ENCODE assay signal across 1 cellular context in the genomic region with DNA sequence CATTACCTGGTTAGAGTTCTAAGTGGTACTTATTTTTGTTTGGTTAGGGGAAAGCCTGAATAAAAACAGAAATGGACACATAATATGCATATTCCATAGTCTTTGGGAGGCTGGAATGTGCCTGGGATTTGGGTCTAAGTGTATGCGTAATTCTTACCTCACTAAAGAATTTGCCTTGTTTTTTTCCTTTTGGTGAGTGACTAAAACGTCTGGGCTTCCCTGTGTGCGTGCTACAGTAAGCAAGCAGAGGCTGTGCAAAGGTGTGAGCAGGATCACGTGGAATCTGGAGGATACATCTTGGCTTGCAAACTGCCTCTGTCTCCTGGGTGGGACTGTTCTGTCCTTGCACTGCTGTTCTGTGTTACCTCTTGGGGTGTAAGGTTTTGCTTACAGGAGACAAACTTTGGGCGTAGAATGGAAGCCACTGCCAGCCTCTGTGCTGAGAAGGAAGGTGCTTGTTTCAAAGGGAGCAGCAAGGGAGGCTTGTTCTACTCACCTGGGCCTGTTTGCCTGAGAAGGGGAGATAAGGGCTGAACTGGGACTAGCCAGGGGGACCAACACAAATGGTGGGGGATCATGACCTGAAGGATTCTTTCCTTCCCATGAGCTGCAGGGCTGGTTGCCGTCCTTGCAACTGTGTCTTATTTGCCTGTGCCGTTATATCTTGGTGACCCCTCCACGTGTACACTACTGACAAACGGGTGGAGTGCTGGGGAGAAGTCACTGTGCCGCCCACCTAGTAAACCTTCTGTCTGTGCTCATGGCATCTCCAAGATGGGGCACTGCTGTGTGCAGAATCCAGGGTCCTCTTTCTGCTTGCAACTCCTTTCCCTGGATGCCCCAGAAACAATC.
A peak's percentile ranks its signal among the peaks of the same experiment; 100 is the strongest.
TF ChIP-seq lines count a peak whose summit lies in the region.

No MANE protein-coding gene starts in this region.

TF ChIP-seq in HepG2, 621 proteins besides CTCF, POLR2A, EP300 and RAD21 (continued from another document and continues in another):
- TF ChIP-seq, protein P1, sequence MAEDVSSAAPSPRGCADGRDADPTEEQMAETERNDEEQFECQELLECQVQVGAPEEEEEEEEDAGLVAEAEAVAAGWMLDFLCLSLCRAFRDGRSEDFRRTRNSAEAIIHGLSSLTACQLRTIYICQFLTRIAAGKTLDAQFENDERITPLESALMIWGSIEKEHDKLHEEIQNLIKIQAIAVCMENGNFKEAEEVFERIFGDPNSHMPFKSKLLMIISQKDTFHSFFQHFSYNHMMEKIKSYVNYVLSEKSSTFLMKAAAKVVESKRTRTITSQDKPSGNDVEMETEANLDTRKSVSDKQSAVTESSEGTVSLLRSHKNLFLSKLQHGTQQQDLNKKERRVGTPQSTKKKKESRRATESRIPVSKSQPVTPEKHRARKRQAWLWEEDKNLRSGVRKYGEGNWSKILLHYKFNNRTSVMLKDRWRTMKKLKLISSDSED (CRISPR knock-in tag; IDR thresholded peaks at IDR 0.05), result no peak
- TF ChIP-seq RAD51 (IDR thresholded peaks at IDR 0.05; ENCODE audit: borderline replicate concordance) (no peak), ARHGAP35 (CRISPR knock-in tag; IDR thresholded peaks at IDR 0.05; ENCODE audit: borderline replicate concordance) (no peak), ZNF839 (CRISPR knock-in tag; IDR thresholded peaks at IDR 0.05; ENCODE audit: borderline replicate concordance) (no peak), ZNF101 (CRISPR knock-in tag; IDR thresholded peaks at IDR 0.05; ENCODE audit: borderline replicate concordance, low read depth) (no peak), ZBTB38 (CRISPR knock-in tag; IDR thresholded peaks at IDR 0.05) (no peak), MAFG (CRISPR knock-in tag; IDR thresholded peaks at IDR 0.05) (no peak), SNAI1 (CRISPR knock-in tag; IDR thresholded peaks at IDR 0.05; ENCODE audit: borderline replicate concordance) (no peak), ZFP82 (CRISPR knock-in tag; IDR thresholded peaks at IDR 0.05; ENCODE audit: borderline replicate concordance) (no peak), SPEN (CRISPR knock-in tag; IDR thresholded peaks at IDR 0.05; ENCODE audit: low read depth) (peak; percentile 43; the same call in 1 of the 2 replicates), MAF1 (CRISPR knock-in tag; IDR thresholded peaks at IDR 0.05; ENCODE audit: borderline replicate concordance) (no peak), ZNF33B (CRISPR knock-in tag; IDR thresholded peaks at IDR 0.05) (no peak), SOX6 (IDR thresholded peaks at IDR 0.05) (no peak), SOX6 (CRISPR knock-in tag; IDR thresholded peaks at IDR 0.05) (no peak), EZH2 (conservative IDR thresholded peaks at IDR 0.05; ENCODE audit: low read depth, low read length) (no peak), KLF13 (CRISPR knock-in tag; IDR thresholded peaks at IDR 0.05) (no peak), CHD4 (IDR thresholded peaks at IDR 0.05; ENCODE audit: borderline replicate concordance, low read length) (no peak), ZNF30 (CRISPR knock-in tag; IDR thresholded peaks at IDR 0.05) (no peak), FOXK1 (CRISPR knock-in tag; IDR thresholded peaks at IDR 0.05; ENCODE audit: borderline replicate concordance, low read depth) (no peak), AKAP8 (CRISPR knock-in tag; IDR thresholded peaks at IDR 0.05) (peak; percentile 73), ZNF251 (CRISPR knock-in tag; IDR thresholded peaks at IDR 0.05) (no peak), HMGA1 (CRISPR knock-in tag; conservative IDR thresholded peaks at IDR 0.05) (no peak), GFI1 (CRISPR knock-in tag; IDR thresholded peaks at IDR 0.05; ENCODE audit: borderline replicate concordance) (no peak), ZNF224 (CRISPR knock-in tag; IDR thresholded peaks at IDR 0.05) (no peak), ZNF205 (CRISPR knock-in tag; IDR thresholded peaks at IDR 0.05) (no peak), TAF15 (IDR thresholded peaks at IDR 0.05; ENCODE audit: low read depth, low read length, poor library complexity, severe bottlenecking) (no peak), ZNF83 (CRISPR knock-in tag; IDR thresholded peaks at IDR 0.05; ENCODE audit: borderline replicate concordance) (no peak), ZZZ3 (CRISPR knock-in tag; IDR thresholded peaks at IDR 0.05; ENCODE audit: borderline replicate concordance) (no peak), ZNF703 (CRISPR knock-in tag; IDR thresholded peaks at IDR 0.05; ENCODE audit: borderline replicate concordance) (no peak), ZNF670 (CRISPR knock-in tag; IDR thresholded peaks at IDR 0.05; ENCODE audit: borderline replicate concordance) (no peak), TEAD3 (CRISPR knock-in tag; optimal IDR thresholded peaks at IDR 0.05; ENCODE audit: borderline replicate concordance) (peak; percentile 4), SKI (IDR thresholded peaks at IDR 0.05; ENCODE audit: partially characterized antibody) (no peak), MED8 (CRISPR knock-in tag; IDR thresholded peaks at IDR 0.05; ENCODE audit: insufficient replicate concordance) (no peak), MYNN (CRISPR knock-in tag; IDR thresholded peaks at IDR 0.05; ENCODE audit: low read depth) (no peak), HNF4A (CRISPR knock-in tag; IDR thresholded peaks at IDR 0.05) (no peak)
- TF ChIP-seq, protein P2, sequence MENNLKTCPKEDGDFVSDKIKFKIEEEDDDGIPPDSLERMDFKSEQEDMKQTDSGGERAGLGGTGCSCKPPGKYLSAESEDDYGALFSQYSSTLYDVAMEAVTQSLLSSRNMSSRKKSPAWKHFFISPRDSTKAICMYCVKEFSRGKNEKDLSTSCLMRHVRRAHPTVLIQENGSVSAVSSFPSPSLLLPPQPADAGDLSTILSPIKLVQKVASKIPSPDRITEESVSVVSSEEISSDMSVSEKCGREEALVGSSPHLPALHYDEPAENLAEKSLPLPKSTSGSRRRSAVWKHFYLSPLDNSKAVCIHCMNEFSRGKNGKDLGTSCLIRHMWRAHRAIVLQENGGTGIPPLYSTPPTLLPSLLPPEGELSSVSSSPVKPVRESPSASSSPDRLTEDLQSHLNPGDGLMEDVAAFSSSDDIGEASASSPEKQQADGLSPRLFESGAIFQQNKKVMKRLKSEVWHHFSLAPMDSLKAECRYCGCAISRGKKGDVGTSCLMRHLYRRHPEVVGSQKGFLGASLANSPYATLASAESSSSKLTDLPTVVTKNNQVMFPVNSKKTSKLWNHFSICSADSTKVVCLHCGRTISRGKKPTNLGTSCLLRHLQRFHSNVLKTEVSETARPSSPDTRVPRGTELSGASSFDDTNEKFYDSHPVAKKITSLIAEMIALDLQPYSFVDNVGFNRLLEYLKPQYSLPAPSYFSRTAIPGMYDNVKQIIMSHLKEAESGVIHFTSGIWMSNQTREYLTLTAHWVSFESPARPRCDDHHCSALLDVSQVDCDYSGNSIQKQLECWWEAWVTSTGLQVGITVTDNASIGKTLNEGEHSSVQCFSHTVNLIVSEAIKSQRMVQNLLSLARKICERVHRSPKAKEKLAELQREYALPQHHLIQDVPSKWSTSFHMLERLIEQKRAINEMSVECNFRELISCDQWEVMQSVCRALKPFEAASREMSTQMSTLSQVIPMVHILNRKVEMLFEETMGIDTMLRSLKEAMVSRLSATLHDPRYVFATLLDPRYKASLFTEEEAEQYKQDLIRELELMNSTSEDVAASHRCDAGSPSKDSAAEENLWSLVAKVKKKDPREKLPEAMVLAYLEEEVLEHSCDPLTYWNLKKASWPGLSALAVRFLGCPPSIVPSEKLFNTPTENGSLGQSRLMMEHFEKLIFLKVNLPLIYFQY (CRISPR knock-in tag; IDR thresholded peaks at IDR 0.05; ENCODE audit: borderline replicate concordance), result no peak
- TF ChIP-seq, protein P3, sequence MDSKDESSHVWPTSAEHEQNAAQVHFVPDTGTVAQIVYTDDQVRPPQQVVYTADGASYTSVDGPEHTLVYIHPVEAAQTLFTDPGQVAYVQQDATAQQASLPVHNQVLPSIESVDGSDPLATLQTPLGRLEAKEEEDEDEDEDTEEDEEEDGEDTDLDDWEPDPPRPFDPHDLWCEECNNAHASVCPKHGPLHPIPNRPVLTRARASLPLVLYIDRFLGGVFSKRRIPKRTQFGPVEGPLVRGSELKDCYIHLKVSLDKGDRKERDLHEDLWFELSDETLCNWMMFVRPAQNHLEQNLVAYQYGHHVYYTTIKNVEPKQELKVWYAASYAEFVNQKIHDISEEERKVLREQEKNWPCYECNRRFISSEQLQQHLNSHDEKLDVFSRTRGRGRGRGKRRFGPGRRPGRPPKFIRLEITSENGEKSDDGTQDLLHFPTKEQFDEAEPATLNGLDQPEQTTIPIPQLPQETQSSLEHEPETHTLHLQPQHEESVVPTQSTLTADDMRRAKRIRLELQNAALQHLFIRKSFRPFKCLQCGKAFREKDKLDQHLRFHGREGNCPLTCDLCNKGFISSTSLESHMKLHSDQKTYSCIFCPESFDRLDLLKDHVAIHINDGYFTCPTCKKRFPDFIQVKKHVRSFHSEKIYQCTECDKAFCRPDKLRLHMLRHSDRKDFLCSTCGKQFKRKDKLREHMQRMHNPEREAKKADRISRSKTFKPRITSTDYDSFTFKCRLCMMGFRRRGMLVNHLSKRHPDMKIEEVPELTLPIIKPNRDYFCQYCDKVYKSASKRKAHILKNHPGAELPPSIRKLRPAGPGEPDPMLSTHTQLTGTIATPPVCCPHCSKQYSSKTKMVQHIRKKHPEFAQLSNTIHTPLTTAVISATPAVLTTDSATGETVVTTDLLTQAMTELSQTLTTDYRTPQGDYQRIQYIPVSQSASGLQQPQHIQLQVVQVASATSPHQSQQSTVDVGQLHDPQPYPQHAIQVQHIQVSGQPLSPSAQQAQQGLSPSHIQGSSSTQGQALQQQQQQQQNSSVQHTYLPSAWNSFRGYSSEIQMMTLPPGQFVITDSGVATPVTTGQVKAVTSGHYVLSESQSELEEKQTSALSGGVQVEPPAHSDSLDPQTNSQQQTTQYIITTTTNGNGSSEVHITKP (CRISPR knock-in tag; IDR thresholded peaks at IDR 0.05; ENCODE audit: low read depth), result no peak
- TF ChIP-seq, protein P4, sequence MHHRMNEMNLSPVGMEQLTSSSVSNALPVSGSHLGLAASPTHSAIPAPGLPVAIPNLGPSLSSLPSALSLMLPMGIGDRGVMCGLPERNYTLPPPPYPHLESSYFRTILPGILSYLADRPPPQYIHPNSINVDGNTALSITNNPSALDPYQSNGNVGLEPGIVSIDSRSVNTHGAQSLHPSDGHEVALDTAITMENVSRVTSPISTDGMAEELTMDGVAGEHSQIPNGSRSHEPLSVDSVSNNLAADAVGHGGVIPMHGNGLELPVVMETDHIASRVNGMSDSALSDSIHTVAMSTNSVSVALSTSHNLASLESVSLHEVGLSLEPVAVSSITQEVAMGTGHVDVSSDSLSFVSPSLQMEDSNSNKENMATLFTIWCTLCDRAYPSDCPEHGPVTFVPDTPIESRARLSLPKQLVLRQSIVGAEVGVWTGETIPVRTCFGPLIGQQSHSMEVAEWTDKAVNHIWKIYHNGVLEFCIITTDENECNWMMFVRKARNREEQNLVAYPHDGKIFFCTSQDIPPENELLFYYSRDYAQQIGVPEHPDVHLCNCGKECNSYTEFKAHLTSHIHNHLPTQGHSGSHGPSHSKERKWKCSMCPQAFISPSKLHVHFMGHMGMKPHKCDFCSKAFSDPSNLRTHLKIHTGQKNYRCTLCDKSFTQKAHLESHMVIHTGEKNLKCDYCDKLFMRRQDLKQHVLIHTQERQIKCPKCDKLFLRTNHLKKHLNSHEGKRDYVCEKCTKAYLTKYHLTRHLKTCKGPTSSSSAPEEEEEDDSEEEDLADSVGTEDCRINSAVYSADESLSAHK (CRISPR knock-in tag; IDR thresholded peaks at IDR 0.05; ENCODE audit: borderline replicate concordance), result no peak
- TF ChIP-seq, protein P5, sequence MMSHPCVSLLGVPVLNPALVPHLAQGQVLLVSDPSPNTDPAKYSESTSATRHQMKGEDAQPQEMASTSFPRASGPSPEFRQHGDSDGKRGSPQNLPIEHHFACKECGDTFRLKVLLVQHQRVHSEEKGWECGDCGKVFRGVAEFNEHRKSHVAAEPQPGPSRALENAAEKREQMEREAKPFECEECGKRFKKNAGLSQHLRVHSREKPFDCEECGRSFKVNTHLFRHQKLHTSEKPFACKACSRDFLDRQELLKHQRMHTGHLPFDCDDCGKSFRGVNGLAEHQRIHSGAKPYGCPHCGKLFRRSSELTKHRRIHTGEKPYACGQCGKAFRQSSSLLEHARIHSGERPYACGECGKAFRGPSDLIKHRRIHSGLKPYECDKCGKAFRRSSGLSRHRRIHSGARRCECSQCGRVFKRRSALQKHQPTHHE (CRISPR knock-in tag; IDR thresholded peaks at IDR 0.05; ENCODE audit: borderline replicate concordance), result no peak
- TF ChIP-seq, protein P6, sequence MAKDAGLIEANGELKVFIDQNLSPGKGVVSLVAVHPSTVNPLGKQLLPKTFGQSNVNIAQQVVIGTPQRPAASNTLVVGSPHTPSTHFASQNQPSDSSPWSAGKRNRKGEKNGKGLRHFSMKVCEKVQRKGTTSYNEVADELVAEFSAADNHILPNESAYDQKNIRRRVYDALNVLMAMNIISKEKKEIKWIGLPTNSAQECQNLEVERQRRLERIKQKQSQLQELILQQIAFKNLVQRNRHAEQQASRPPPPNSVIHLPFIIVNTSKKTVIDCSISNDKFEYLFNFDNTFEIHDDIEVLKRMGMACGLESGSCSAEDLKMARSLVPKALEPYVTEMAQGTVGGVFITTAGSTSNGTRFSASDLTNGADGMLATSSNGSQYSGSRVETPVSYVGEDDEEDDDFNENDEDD (CRISPR knock-in tag; IDR thresholded peaks at IDR 0.05; ENCODE audit: borderline replicate concordance), result no peak
- TF ChIP-seq, protein P7, sequence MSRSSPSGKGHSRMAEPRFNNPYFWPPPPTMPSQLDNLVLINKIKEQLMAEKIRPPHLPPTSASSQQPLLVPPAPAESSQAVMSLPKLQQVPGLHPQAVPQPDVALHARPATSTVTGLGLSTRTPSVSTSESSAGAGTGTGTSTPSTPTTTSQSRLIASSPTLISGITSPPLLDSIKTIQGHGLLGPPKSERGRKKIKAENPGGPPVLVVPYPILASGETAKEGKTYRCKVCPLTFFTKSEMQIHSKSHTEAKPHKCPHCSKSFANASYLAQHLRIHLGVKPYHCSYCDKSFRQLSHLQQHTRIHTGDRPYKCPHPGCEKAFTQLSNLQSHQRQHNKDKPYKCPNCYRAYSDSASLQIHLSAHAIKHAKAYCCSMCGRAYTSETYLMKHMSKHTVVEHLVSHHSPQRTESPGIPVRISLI (CRISPR knock-in tag; IDR thresholded peaks at IDR 0.05; ENCODE audit: borderline replicate concordance), result no peak
- TF ChIP-seq, protein P8, sequence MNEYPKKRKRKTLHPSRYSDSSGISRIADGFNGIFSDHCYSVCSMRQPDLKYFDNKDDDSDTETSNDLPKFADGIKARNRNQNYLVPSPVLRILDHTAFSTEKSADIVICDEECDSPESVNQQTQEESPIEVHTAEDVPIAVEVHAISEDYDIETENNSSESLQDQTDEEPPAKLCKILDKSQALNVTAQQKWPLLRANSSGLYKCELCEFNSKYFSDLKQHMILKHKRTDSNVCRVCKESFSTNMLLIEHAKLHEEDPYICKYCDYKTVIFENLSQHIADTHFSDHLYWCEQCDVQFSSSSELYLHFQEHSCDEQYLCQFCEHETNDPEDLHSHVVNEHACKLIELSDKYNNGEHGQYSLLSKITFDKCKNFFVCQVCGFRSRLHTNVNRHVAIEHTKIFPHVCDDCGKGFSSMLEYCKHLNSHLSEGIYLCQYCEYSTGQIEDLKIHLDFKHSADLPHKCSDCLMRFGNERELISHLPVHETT (CRISPR knock-in tag; conservative IDR thresholded peaks at IDR 0.05), result no peak
- TF ChIP-seq, protein P9, sequence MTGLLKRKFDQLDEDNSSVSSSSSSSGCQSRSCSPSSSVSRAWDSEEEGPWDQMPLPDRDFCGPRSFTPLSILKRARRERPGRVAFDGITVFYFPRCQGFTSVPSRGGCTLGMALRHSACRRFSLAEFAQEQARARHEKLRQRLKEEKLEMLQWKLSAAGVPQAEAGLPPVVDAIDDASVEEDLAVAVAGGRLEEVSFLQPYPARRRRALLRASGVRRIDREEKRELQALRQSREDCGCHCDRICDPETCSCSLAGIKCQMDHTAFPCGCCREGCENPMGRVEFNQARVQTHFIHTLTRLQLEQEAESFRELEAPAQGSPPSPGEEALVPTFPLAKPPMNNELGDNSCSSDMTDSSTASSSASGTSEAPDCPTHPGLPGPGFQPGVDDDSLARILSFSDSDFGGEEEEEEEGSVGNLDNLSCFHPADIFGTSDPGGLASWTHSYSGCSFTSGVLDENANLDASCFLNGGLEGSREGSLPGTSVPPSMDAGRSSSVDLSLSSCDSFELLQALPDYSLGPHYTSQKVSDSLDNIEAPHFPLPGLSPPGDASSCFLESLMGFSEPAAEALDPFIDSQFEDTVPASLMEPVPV (CRISPR knock-in tag; IDR thresholded peaks at IDR 0.05), result no peak
